9 cellular contexts compared by ENCODE assay signal in the genomic region with DNA sequence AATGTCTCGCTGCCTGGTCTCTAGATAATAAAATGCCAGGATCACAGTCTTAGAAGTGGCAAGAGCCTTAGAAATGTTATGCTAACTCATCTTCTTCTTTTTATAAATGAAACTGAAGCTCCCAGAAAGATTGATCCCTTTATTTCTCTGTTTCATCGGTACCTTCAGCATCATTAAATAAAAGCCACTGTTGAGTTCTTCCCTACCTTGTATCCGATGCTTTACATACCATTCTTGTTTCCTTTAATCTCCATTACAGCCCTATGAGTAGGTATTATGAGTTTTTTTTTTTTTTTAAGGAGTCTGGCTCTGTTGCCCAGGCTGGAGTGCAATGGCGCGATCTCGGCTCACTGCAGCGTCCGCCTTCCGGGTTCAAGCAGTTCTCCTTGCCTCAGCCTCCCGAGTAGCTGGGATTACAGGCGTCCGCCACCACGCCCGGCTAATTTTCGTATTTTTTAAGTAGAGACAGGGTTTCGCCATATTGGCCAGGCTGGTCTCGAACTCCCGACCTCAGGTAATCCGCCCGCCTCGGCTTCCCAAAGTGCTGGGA. TPM values are rescaled to one million over a fixed set of nuclear protein-coding genes. Genes with fewer than 3 reads are reported as not detected.
DNase-seq lines count a peak whose midpoint lies in the region; ATAC-seq and TF ChIP-seq lines count a peak whose summit lies in the region.
"Had no signal": no experiment of that assay in that cellular context is flagged by ENCODE, and none has a peak within 500 bp of the region (broad histone marks: within the 10 kb centered on the region; RNA-seq: fewer than 3 reads in every experiment).

No MANE protein-coding gene starts in this region.

- peak overlapping the region; percentile 100 for H2AFZ ChIP-seq in mammary epithelial cell (ENCODE audit: low read depth, low read length)

- ATAC-seq in left ventricle myocardium superior (no peak), aorta (ENCODE audit: low FRiP score) (no peak), GM19395 (IDR thresholded peaks at IDR 0.05; ENCODE audit: unreplicated experiment) (no peak)

- H3K27me3 ChIP-seq in left ventricle myocardium inferior (ENCODE audit: low read depth) (no peaks in the 10 kb centered on the region), mammary epithelial cell (ENCODE audit: insufficient read depth, low read length) (no peaks in the 10 kb centered on the region), mucosa of rectum (ENCODE audit: control insufficient read depth in 2 of 2, insufficient read depth in 2 of 2, low read length in 2 of 2) (no peaks in the 10 kb centered on the region), aorta (ENCODE audit: control insufficient read depth in 1 of 2, insufficient read depth in 2 of 2, low read length in 1 of 2) (no peaks in the 10 kb centered on the region)

- peak overlapping the region; percentile 95 for H3K4me2 ChIP-seq in mammary epithelial cell (ENCODE audit: insufficient read depth, low read depth, low read length)

- TF ChIP-seq CTCF in left ventricle myocardium inferior (IDR thresholded peaks at IDR 0.05; ENCODE audit: borderline replicate concordance): no peak
- no peak for TF ChIP-seq CTCF in mammary epithelial cell (conservative IDR thresholded peaks at IDR 0.05 in 1 of 2, IDR thresholded peaks at IDR 0.05 in 1 of 2; ENCODE audit: extremely low read depth in 1 of 2, insufficient read depth in 1 of 2, low read depth in 1 of 2, low read length in 2 of 2)

- H3K9ac ChIP-seq in mammary epithelial cell (ENCODE audit: insufficient read depth, low read length) (peak overlapping the region; percentile 54), mucosa of rectum (ENCODE audit: low read depth in 1 of 2, low read length in 2 of 2) (peak overlapping the region; percentile 78 to 84)

- H3K9me3 ChIP-seq in left ventricle myocardium inferior (replicated peaks) (no peaks in the 10 kb centered on the region), mammary epithelial cell (replicated peaks; ENCODE audit: insufficient read depth, low read length) (no peaks in the 10 kb centered on the region), mucosa of rectum (ENCODE audit: control insufficient read depth in 2 of 2, low read length in 2 of 2) (no peaks in the 10 kb centered on the region), aorta (ENCODE audit: control insufficient read depth, low read length) (no peaks in the 10 kb centered on the region)

- CTCF ChIA-PET in mammary epithelial cell (lab: Charles Lee; ENCODE audit: low non-redundant PET): interaction anchor here (0.6 to 1.0 kb wide), 4 partner anchors 13 to 231 kb away, joined by 3 to 5 read pairs (median 4); partner anchors contain the start of gene EEF1AKMT4

- peak overlapping the region; percentile 96 for H3K4me3 ChIP-seq in left ventricle myocardium inferior
- H3K4me3 ChIP-seq in mammary epithelial cell (replicated peaks in 1 of 3; ENCODE audit: insufficient read depth in 1 of 3, low read depth in 2 of 3, low read length in 3 of 3): peak overlapping the region; percentile 97 to 100 (median 100)
- peak overlapping the region; percentile 96 to 99 for H3K4me3 ChIP-seq in mucosa of rectum (ENCODE audit: low read length in 2 of 2)
- peak overlapping the region; percentile 49 to 85 for H3K4me3 ChIP-seq in aorta (ENCODE audit: low read length in 2 of 2)

- DNase-seq in left ventricle myocardium inferior (no peak), left ventricle myocardium superior (no peak), mammary epithelial cell (no peak), aorta (no peak), G401 (ENCODE audit: low spot score) (no peak), GDM1 (lab: John Stamatoyannopoulos, UW) (no peak)

- H3K79me2 ChIP-seq in mammary epithelial cell (ENCODE audit: insufficient read depth, low read length): peaks cover 26% of the 10 kb centered on the region

- no TSS peak for BruUV-seq in mammary epithelial cell (replicated peaks; lab: Mats Ljungman, UMichigan)

- H3K4me1 ChIP-seq in left ventricle myocardium inferior (peaks cover 36% of the 10 kb centered on the region), mammary epithelial cell (ENCODE audit: insufficient read depth, low read length) (peaks cover 17% of the 10 kb centered on the region), mucosa of rectum (ENCODE audit: control insufficient read depth in 2 of 2, insufficient read depth in 2 of 2, low read length in 2 of 2) (peaks cover 12 to 28% of the 10 kb centered on the region in 2 donors), aorta (ENCODE audit: control insufficient read depth in 1 of 2, insufficient read depth in 2 of 2, low read length in 2 of 2) (no peaks in the 10 kb centered on the region)

- dilution Hi-C loops in mammary epithelial cell (cut with HindIII; ENCODE audit: low sequenced_read_pairs): no loop called here

- 90% methylated on average over 16 of the region's 21 CpGs for WGBS in mammary epithelial cell (ENCODE audit: low coverage, missing lambda C conversion rate)
- WGBS in aorta, 2 donors: 90 to 91% methylated on average over 21 of the region's 21 CpGs

- in situ Hi-C loops in mammary epithelial cell (cut with MboI; ENCODE audit: low sequenced_read_pairs in 2 of 2): loop anchor here (5.0 to 10.0 kb wide), 2 partner anchors 114 to 121 kb away; no protein-coding TSS in a partner anchor
- in situ Hi-C loops in G401 (cut with HindIII; ENCODE audit: low sequenced_read_pairs): no loop called here

- peak overlapping the region; percentile 93 for H3K27ac ChIP-seq in left ventricle myocardium inferior (replicated peaks)
- peak overlapping the region; percentile 13 for H3K27ac ChIP-seq in mammary epithelial cell (ENCODE audit: insufficient read depth, low read depth, low read length)
- peak overlapping the region; percentile 69 to 77 for H3K27ac ChIP-seq in mucosa of rectum (ENCODE audit: low read depth in 2 of 2, low read length in 2 of 2)
- H3K27ac ChIP-seq in aorta (ENCODE audit: low read depth in 1 of 2, low read length in 2 of 2): no peak overlapping the region

- no peaks in the 10 kb centered on the region for H4K20me1 ChIP-seq in mammary epithelial cell (ENCODE audit: insufficient read depth, low read length)

- intact Hi-C loops in left ventricle myocardium inferior (cut with micrococcal nuclease): loop anchor here (10.0 kb wide), 1 partner anchor 124 kb away; no protein-coding TSS in a partner anchor
- intact Hi-C loops in left ventricle myocardium superior (cut with micrococcal nuclease): no loop called here
- intact Hi-C loops in mammary epithelial cell (cut with micrococcal nuclease): loop anchor here (10.0 kb wide), 1 partner anchor 266 kb away; no protein-coding TSS in a partner anchor
- intact Hi-C loops in aorta (cut with DNase I): loop anchor here (10.0 kb wide), 2 partner anchors 116 to 134 kb away; partner anchors contain the start of genes EIF2B5 (in 1 of the 2) and PARL (in 1 of the 2)

- H3K36me3 ChIP-seq in left ventricle myocardium inferior: peaks cover 7% of the 10 kb centered on the region
- no peaks in the 10 kb centered on the region for H3K36me3 ChIP-seq in mammary epithelial cell (ENCODE audit: insufficient read depth, low read length)
- H3K36me3 ChIP-seq in mucosa of rectum (ENCODE audit: control insufficient read depth in 2 of 2, insufficient read depth in 2 of 2, low read length in 2 of 2): no peaks in the 10 kb centered on the region
- H3K36me3 ChIP-seq in aorta (ENCODE audit: control insufficient read depth in 1 of 2, insufficient read depth in 2 of 2, low read length in 1 of 2): no peaks in the 10 kb centered on the region

RNA-seq across cellular contexts. Expression of gene ABCC5, which starts 0.8 kb away (rescaled TPM):
- total RNA-seq in left ventricle myocardium inferior: 49.4 TPM
- 44.1 TPM for total RNA-seq in left ventricle myocardium superior
- 10 to 100 TPM; 17.3 to 24.1 TPM for total RNA-seq in mammary epithelial cell
- polyA plus RNA-seq in mammary epithelial cell: 12.3 TPM
- polyA minus RNA-seq in mammary epithelial cell: 18.0 TPM
- total RNA-seq in aorta: 10 to 100 TPM; 18.9 to 49.6 TPM
- polyA plus RNA-seq in aorta: 10 to 100 TPM; 13.0 to 33.8 TPM
- 7.4 and 8.6 TPM in 2 replicates for total RNA-seq in G401 (2014; rRNA removed; shearing (Covaris generic))

RNA-seq across cellular contexts. Expression of gene HTR3D, which starts 13.0 kb away (rescaled TPM):
- total RNA-seq in left ventricle myocardium inferior: not detected
- total RNA-seq in left ventricle myocardium superior: not detected
- total RNA-seq in mammary epithelial cell: not detected
- not detected for polyA plus RNA-seq in mammary epithelial cell
- not detected for polyA minus RNA-seq in mammary epithelial cell
- total RNA-seq in aorta: not detected
- not detected for polyA plus RNA-seq in aorta
- total RNA-seq in G401 (2014; rRNA removed; shearing (Covaris generic)): not detected in 2 replicates
- total RNA-seq: subcutaneous adipose tissue had no signal

RNA-seq across cellular contexts. Expression of gene HTR3C, which starts 34.3 kb away (rescaled TPM):
- total RNA-seq in left ventricle myocardium inferior (not detected), left ventricle myocardium superior (not detected), mammary epithelial cell (not detected), aorta (not detected)
- polyA plus RNA-seq in mammary epithelial cell (not detected), aorta (not detected)
- polyA minus RNA-seq in mammary epithelial cell: not detected
- not detected in 2 replicates for total RNA-seq in G401 (2014; rRNA removed; shearing (Covaris generic))
- total RNA-seq: subcutaneous adipose tissue had no signal

Comparison
In these comparisons a context has a peak if more than half of its experiments do, and no peak if none do; other contexts are left out.
1. H3K27ac ChIP-seq: peak in left ventricle myocardium inferior (single experiment), mammary epithelial cell (single experiment) and mucosa of rectum (2 of 2); none in aorta (0 of 2).
2. Peak in every context shown above with its lines, with median percentiles within 50 percentile points of each other: H3K4me3 ChIP-seq.